In genomic region chr15:64163662-64164362, GRCh38 we compare ENCODE assay signal across 8 cellular contexts. TPM values are rescaled to one million over a fixed set of nuclear protein-coding genes. Genes with fewer than 3 reads are reported as not detected.
DNase-seq lines count a peak whose midpoint lies in the region; ATAC-seq, FAIRE-seq and TF ChIP-seq lines count a peak whose summit lies in the region.

No MANE protein-coding gene starts in this region.

- no peak for FAIRE-seq in D721Med (lab: Jason Lieb, UNC)

- DNase-seq in UCSD-AML1 (lab: John Stamatoyannopoulos, UW; ENCODE audit: unreplicated experiment) (peak; percentile 65), glomerular visceral epithelial cell (ENCODE audit: extremely low spot score) (peak; percentile 42), renal cortical epithelial cell (ENCODE audit: low read depth) (peak; percentile 87), RKO (ENCODE audit: low spot score) (no peak), cerebellar nuclear complex (lab: John Stamatoyannopoulos, UW) (no peak), D721Med (ENCODE audit: insufficient read length, low spot score) (no peak)

- ATAC-seq in GM18511 (IDR thresholded peaks at IDR 0.05; ENCODE audit: unreplicated experiment) (peak; percentile 15), HG03342 (IDR thresholded peaks at IDR 0.05; ENCODE audit: unreplicated experiment) (peak; percentile 4)

- TF ChIP-seq CTCF in D721Med (IDR thresholded peaks at IDR 0.05; ENCODE audit: insufficient read depth, missing control alignments): no peak

RNA-seq across cellular contexts. Expression of gene PPIB, which starts 1.0 kb away (rescaled TPM):
- total RNA-seq in renal cortical epithelial cell: 565 and 927 TPM in 2 replicates

RNA-seq across cellular contexts. Expression of gene SNX22, which starts 12.3 kb away (rescaled TPM):
- 0.17 and 0.70 TPM in 2 replicates for total RNA-seq in renal cortical epithelial cell

Comparison
In these comparisons a context has a peak if more than half of its experiments do, and no peak if none do; other contexts are left out.
1. DNase-seq: peak in UCSD-AML1 (single experiment), glomerular visceral epithelial cell (single experiment) and renal cortical epithelial cell (single experiment); none in RKO (single experiment), cerebellar nuclear complex (0 of 2) and D721Med (single experiment).